19 cellular contexts compared by ENCODE assay signal in the genomic region with DNA sequence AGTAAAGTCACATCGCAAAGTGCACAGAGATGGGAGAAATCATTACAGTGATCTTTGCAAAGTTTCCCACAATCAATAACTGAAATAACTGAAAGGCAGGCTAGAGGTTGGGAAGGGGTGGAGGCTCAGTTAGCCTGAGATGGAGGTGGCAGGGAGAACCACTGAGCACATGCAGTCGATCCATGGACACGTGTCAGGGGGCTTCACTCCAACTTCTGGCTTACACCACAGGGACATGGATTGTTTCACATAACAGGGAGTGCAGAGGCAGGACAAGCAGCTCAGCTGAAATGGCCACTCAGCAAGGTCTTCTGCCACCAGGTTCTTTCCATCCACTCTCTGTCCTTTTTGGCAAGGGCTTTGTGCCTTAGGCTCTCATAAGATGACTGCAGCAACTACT. TPM values are rescaled to one million over a fixed set of nuclear protein-coding genes. Genes with fewer than 3 reads are reported as not detected.
A peak's percentile ranks its signal among the peaks of the same experiment; 100 is the strongest.
DNase-seq lines count a peak whose midpoint lies in the region; ATAC-seq, FAIRE-seq and TF ChIP-seq lines count a peak whose summit lies in the region.
"Had no signal": no experiment of that assay in that cellular context is flagged by ENCODE, and none has a peak within 500 bp of the region (broad histone marks: within the 10 kb centered on the region; RNA-seq: fewer than 3 reads in every experiment).

No MANE protein-coding gene starts in this region.

- H3K4me1 ChIP-seq in GM23248 (ENCODE audit: insufficient read depth) (peaks cover 42% of the 10 kb centered on the region), astrocyte (ENCODE audit: insufficient read depth, low read length) (peaks cover 43% of the 10 kb centered on the region), HepG2 (ENCODE audit: insufficient read depth, low read length) (peaks cover 42% of the 10 kb centered on the region), skeletal muscle satellite cell (ENCODE audit: control insufficient read depth, insufficient read depth, low read length) (peaks cover 57% of the 10 kb centered on the region)
- H3K4me1 ChIP-seq: pancreas, spleen had no signal

- peaks cover 16% of the 10 kb centered on the region for H3K9me3 Mint-ChIP-seq in astrocyte (ENCODE audit: unreplicated experiment)
- H3K9me3 Mint-ChIP-seq: activated CD4-positive, alpha-beta T cell treated with anti-CD3 and anti-CD28 coated beads, Interleukin-2, amount 10 ng/mL, durations not matched to agents 7 days and 5 days; activated naive CD4-positive, alpha-beta T cell treated with anti-CD3 and anti-CD28 coated beads, Interleukin-2, amount 10 ng/mL, durations not matched to agents 7 days and 5 days had no signal

- H3K9ac ChIP-seq in GM23248 (peak overlapping the region; percentile 87), astrocyte (ENCODE audit: low read length) (peak overlapping the region; percentile 89), HepG2 (ENCODE audit: insufficient read depth, low read depth, low read length) (no peak overlapping the region), skeletal muscle satellite cell (ENCODE audit: low read depth, low read length) (peak overlapping the region; percentile 84)

- H2AFZ ChIP-seq in GM23248 (no peak overlapping the region), astrocyte (ENCODE audit: low read depth, low read length) (no peak overlapping the region), HepG2 (ENCODE audit: low read length) (no peak overlapping the region)

- TF ChIP-seq RAD21 in HepG2 (CRISPR knock-in tag; IDR thresholded peaks at IDR 0.05): no peak

- BruUV-seq in HepG2 (replicated peaks; lab: Mats Ljungman, UMichigan): no TSS peak

- CTCF ChIA-PET in HepG2 (lab: Yijun Ruan, JAX; ENCODE audit: low intra/inter-chr PET ratio, low total read pairs): no interaction called here

- H3K36me3 ChIP-seq in GM23248 (ENCODE audit: low read depth) (no peaks in the 10 kb centered on the region), astrocyte (ENCODE audit: insufficient read depth, low read length) (no peaks in the 10 kb centered on the region), HepG2 (replicated peaks in 1 of 2; ENCODE audit: control insufficient read depth in 1 of 2, insufficient read depth in 2 of 2, low read length in 2 of 2) (no peaks in the 10 kb centered on the region), skeletal muscle satellite cell (ENCODE audit: insufficient read depth, low read length) (no peaks in the 10 kb centered on the region)
- H3K36me3 ChIP-seq: pancreas, spleen had no signal

- H3K4me2 ChIP-seq in GM23248 (ENCODE audit: unreplicated experiment) (peak overlapping the region; percentile 48), astrocyte (ENCODE audit: low read length) (peak overlapping the region; percentile 63), HepG2 (ENCODE audit: low read depth, low read length) (no peak overlapping the region), skeletal muscle satellite cell (ENCODE audit: low read length) (peak overlapping the region; percentile 43)

- no peak overlapping the region for H3K4me3 ChIP-seq in GM23248
- peak overlapping the region; percentile 20 for H3K4me3 ChIP-seq in astrocyte (ENCODE audit: insufficient read depth, low read depth, low read length)
- H3K4me3 ChIP-seq in HepG2 (replicated peaks in 1 of 3; ENCODE audit: insufficient read depth in 1 of 3, low read depth in 2 of 3, low read length in 3 of 3): no peak overlapping the region
- peak overlapping the region; percentile 37 for H3K4me3 ChIP-seq in skeletal muscle satellite cell (ENCODE audit: low read length)
- H3K4me3 ChIP-seq: mucosa of descending colon, pancreas, spleen had no signal

- H3K27ac Mint-ChIP-seq in astrocyte (ENCODE audit: unreplicated experiment): peak overlapping the region; percentile 97
- H3K27ac Mint-ChIP-seq: activated CD4-positive, alpha-beta T cell treated with anti-CD3 and anti-CD28 coated beads, Interleukin-2, amount 10 ng/mL, durations not matched to agents 7 days and 5 days; activated naive CD4-positive, alpha-beta T cell treated with anti-CD3 and anti-CD28 coated beads, Interleukin-2, amount 10 ng/mL, durations not matched to agents 7 days and 5 days had no signal

- TF ChIP-seq EP300 in HepG2 (IDR thresholded peaks at IDR 0.05; ENCODE audit: low read depth in 2 of 2, low read length in 2 of 2) (no peak), HepG2 (CRISPR knock-in tag; IDR thresholded peaks at IDR 0.05; ENCODE audit: borderline replicate concordance) (no peak)

- H3K9me3 ChIP-seq in GM23248 (ENCODE audit: low read depth): no peaks in the 10 kb centered on the region
- H3K9me3 ChIP-seq in astrocyte (ENCODE audit: insufficient read depth, low read depth, low read length): peaks cover 4% of the 10 kb centered on the region
- no peaks in the 10 kb centered on the region for H3K9me3 ChIP-seq in HepG2 (ENCODE audit: low read length)
- no peaks in the 10 kb centered on the region for H3K9me3 ChIP-seq in skeletal muscle satellite cell (replicated peaks; ENCODE audit: low read length)
- H3K9me3 ChIP-seq: mucosa of descending colon, pancreas, spleen had no signal

- intact Hi-C loops in HepG2 (cut with micrococcal nuclease; ENCODE audit: unreplicated experiment): no loop called here

- TF ChIP-seq POLR2A in HepG2 (IDR thresholded peaks at IDR 0.05; ENCODE audit: insufficient read depth in 1 of 2, low read depth in 2 of 2, low read length in 2 of 2): no peak

- H3K9me2 ChIP-seq in GM23248 (ENCODE audit: insufficient read depth): no peaks in the 10 kb centered on the region

- peaks cover 46% of the 10 kb centered on the region for H3K4me1 Mint-ChIP-seq in astrocyte (ENCODE audit: low read depth, unreplicated experiment)

- no peak for ATAC-seq in HepG2
- ATAC-seq in GM21447 (IDR thresholded peaks at IDR 0.05; ENCODE audit: unreplicated experiment): no peak
- ATAC-seq in HG02610 (IDR thresholded peaks at IDR 0.05; ENCODE audit: unreplicated experiment): no peak

- TF ChIP-seq CTCF in astrocyte (IDR thresholded peaks at IDR 0.05; ENCODE audit: insufficient read depth, low read depth, low read length): no peak
- TF ChIP-seq CTCF in HepG2 (CRISPR knock-in tag; IDR thresholded peaks at IDR 0.05): no peak
- TF ChIP-seq CTCF in GM13976 (IDR thresholded peaks at IDR 0.05; ENCODE audit: borderline replicate concordance, control extremely low read depth, extremely low read depth, insufficient read depth, missing control alignments): no peak

- H3K27me3 ChIP-seq in GM23248 (replicated peaks; ENCODE audit: insufficient read depth): no peaks in the 10 kb centered on the region
- no peaks in the 10 kb centered on the region for H3K27me3 ChIP-seq in astrocyte (ENCODE audit: insufficient read depth, low read length)
- peaks cover 0 to 1% of the 10 kb centered on the region in 2 experiments; a peak in 1 of 5 replicates for H3K27me3 ChIP-seq in HepG2 (ENCODE audit: control insufficient read depth in 1 of 2, insufficient read depth in 2 of 2, low read length in 2 of 2)
- H3K27me3 ChIP-seq in skeletal muscle satellite cell (ENCODE audit: control insufficient read depth, insufficient read depth, low read length): no peaks in the 10 kb centered on the region
- H3K27me3 ChIP-seq: pancreas, spleen had no signal

- H3K79me2 ChIP-seq in GM23248 (ENCODE audit: insufficient read depth): no peaks in the 10 kb centered on the region
- no peaks in the 10 kb centered on the region for H3K79me2 ChIP-seq in astrocyte (ENCODE audit: insufficient read depth, low read length)
- H3K79me2 ChIP-seq in HepG2 (ENCODE audit: insufficient read depth, low read length): no peaks in the 10 kb centered on the region

- in situ Hi-C loops in GM23248 (cut with MboI) (no loop called here), HepG2 (cut with HindIII; ENCODE audit: extremely low pct_ligation_motif_present, low pct_unique_long_range_greater_than_20kb) (no loop called here), GM13976 (cut with MboI; ENCODE audit: low sequenced_read_pairs, unreplicated experiment) (no loop called here)

- peaks cover 4% of the 10 kb centered on the region for H3K36me3 Mint-ChIP-seq in astrocyte (ENCODE audit: low read depth, unreplicated experiment)
- H3K36me3 Mint-ChIP-seq: activated naive CD4-positive, alpha-beta T cell treated with anti-CD3 and anti-CD28 coated beads, Interleukin-2, amount 10 ng/mL, durations not matched to agents 7 days and 5 days had no signal

- H3F3A ChIP-seq in GM23248 (ENCODE audit: insufficient read depth): peaks cover 53% of the 10 kb centered on the region

- WGBS in GM23248 (ENCODE audit: low coverage in 1 of 2, low lambda C conversion rate in 2 of 2, missing lambda C conversion rate in 2 of 2), 2 experiments: 65 to 67% methylated on average over 3 of the region's 3 CpGs
- 74% methylated on average over 3 of the region's 3 CpGs for WGBS in HepG2 (ENCODE audit: low lambda C conversion rate)

- H3K4me3 Mint-ChIP-seq in astrocyte (ENCODE audit: unreplicated experiment): no peak overlapping the region
- H3K4me3 Mint-ChIP-seq: activated CD4-positive, alpha-beta T cell treated with anti-CD3 and anti-CD28 coated beads, Interleukin-2, amount 10 ng/mL, durations not matched to agents 7 days and 5 days; activated naive CD4-positive, alpha-beta T cell treated with anti-CD3 and anti-CD28 coated beads, Interleukin-2, amount 10 ng/mL, durations not matched to agents 7 days and 5 days had no signal

- no peaks in the 10 kb centered on the region for H3K27me3 Mint-ChIP-seq in astrocyte (ENCODE audit: low read depth, unreplicated experiment)

- FAIRE-seq in astrocyte (lab: Jason Lieb, UNC) (no peak), HepG2 (lab: Jason Lieb, UNC) (no peak)
- FAIRE-seq: kidney, pancreas, TTC549 had no signal

- H3K27ac ChIP-seq in GM23248 (peak overlapping the region; percentile 100), astrocyte (ENCODE audit: low read depth, low read length) (peak overlapping the region; percentile 100), HepG2 (ENCODE audit: extremely low read length, insufficient read depth, low read length) (no peak overlapping the region), substantia nigra (ENCODE audit: low read depth, low read length, poor library complexity, severe bottlenecking) (no peak overlapping the region)
- H3K27ac ChIP-seq: pancreas, spleen had no signal

- no peak for DNase-seq in GM23248
- DNase-seq in astrocyte (ENCODE audit: low read depth): no peak
- DNase-seq in HepG2 (ENCODE audit: low spot score): no peak
- no peak for DNase-seq in GM13976 (ENCODE audit: low spot score)
- no peak for DNase-seq in substantia nigra (lab: John Stamatoyannopoulos, UW)
- DNase-seq: ACHN; activated CD4-positive, alpha-beta T cell treated with anti-CD3 and anti-CD28 coated beads, Interleukin-2, amount 10 ng/mL, durations not matched to agents 7 days and 5 days; activated naive CD4-positive, alpha-beta T cell treated with anti-CD3 and anti-CD28 coated beads, Interleukin-2, amount 10 ng/mL, durations not matched to agents 7 days and 5 days; effector CD8-positive, alpha-beta T cell; GOT3; kidney; mucosa of descending colon; NCI-H1105 treated with DMSO at 0.1 percent for 48 hours; spleen had no signal

- POLR2A ChIA-PET in HepG2 (lab: Yijun Ruan, JAX): no interaction called here

- H4K20me1 ChIP-seq in GM23248 (ENCODE audit: insufficient read depth) (no peaks in the 10 kb centered on the region), astrocyte (ENCODE audit: insufficient read depth, low read length) (no peaks in the 10 kb centered on the region), HepG2 (ENCODE audit: insufficient read depth, low read length) (no peaks in the 10 kb centered on the region)

RNA-seq across cellular contexts. Expression of gene MICAL2, which starts 35.1 kb away (rescaled TPM):
- 158 and 182 TPM in 2 replicates for total RNA-seq in GM23248 (2014; rRNA removed; shearing (Covaris generic))
- polyA plus RNA-seq in GM23248 (2016; fragmentation: Nextera tagmentation; extraction: Ambion mirVana): 81.6 and 83.3 TPM in 2 replicates
- 357 and 471 TPM in 2 replicates for total RNA-seq in astrocyte
- 1.1 and 1.4 TPM in 2 replicates for total RNA-seq in HepG2 (2016; rRNA removed; fragmentation: Illumina TruSeq; extraction: Trizol)
- total RNA-seq in HepG2 (2016; cell fraction: cytosol; rRNA removed; fragmentation: Illumina TruSeq; extraction: Trizol; ENCODE audit: low read depth): 0.18 and 0.51 TPM in 2 replicates
- total RNA-seq in HepG2 (2016; cell fraction: insoluble cytoplasmic fraction; rRNA removed; fragmentation: Illumina TruSeq; extraction: Trizol): 1.1 and 1.7 TPM in 2 replicates
- 1.1 and 1.3 TPM in 2 replicates for total RNA-seq in HepG2 (2016; cell fraction: membrane; rRNA removed; fragmentation: Illumina TruSeq; extraction: Trizol)
- 1.6 and 3.7 TPM in 2 replicates for total RNA-seq in HepG2 (2016; cell fraction: nucleus; rRNA removed; fragmentation: Illumina TruSeq; extraction: Trizol)
- 0.59 and 0.78 TPM in 2 replicates for polyA plus RNA-seq in HepG2 (2011; rRNA removed)
- polyA plus RNA-seq in HepG2 (2011; cell fraction: cytosol; rRNA removed): 0.46 and 0.50 TPM in 2 replicates
- polyA plus RNA-seq in HepG2 (2011; cell fraction: nucleus; rRNA removed): 0.61 and 0.97 TPM in 2 replicates
- 0.48 and 1.6 TPM in 2 replicates for polyA plus RNA-seq in HepG2 (2012)
- polyA plus RNA-seq in HepG2 (2016; cell fraction: cytosol; fragmentation: Illumina TruSeq; extraction: Trizol; ENCODE audit: low read depth): 0.29 and 0.53 TPM in 2 replicates
- 0.73 and 1.3 TPM in 2 replicates for polyA plus RNA-seq in HepG2 (2016; cell fraction: insoluble cytoplasmic fraction; fragmentation: Illumina TruSeq; extraction: Trizol; ENCODE audit: low read depth)
- 0.34 and 0.39 TPM in 2 replicates for polyA plus RNA-seq in HepG2 (2016; cell fraction: membrane; fragmentation: Illumina TruSeq; extraction: Trizol; ENCODE audit: low read depth)
- polyA plus RNA-seq in HepG2 (2016; cell fraction: nucleus; fragmentation: Illumina TruSeq; extraction: Trizol; ENCODE audit: insufficient read depth, low read depth): 1.2 and 2.1 TPM in 2 replicates
- 1.6 and 8.6 TPM in 2 replicates for polyA minus RNA-seq in HepG2 (2011; rRNA and poly(A)+ RNA removed; ENCODE audit: low replicate concordance)
- 0.70 and 2.7 TPM in 2 replicates for polyA minus RNA-seq in HepG2 (2011; cell fraction: cytosol; rRNA and poly(A)+ RNA removed)
- 2.4 and 3.5 TPM in 2 replicates for polyA minus RNA-seq in HepG2 (2011; cell fraction: nucleus; rRNA and poly(A)+ RNA removed)
- 25.6 and 43.9 TPM in 2 replicates for total RNA-seq in skeletal muscle satellite cell (2012; rRNA removed)

Comparison
In these comparisons a context has a peak if more than half of its experiments do, and no peak if none do; other contexts are left out.
1. H3K27ac ChIP-seq: peak in GM23248 (single experiment) and astrocyte (single experiment); none in HepG2 (single experiment) and substantia nigra (single experiment).
2. H3K4me3 ChIP-seq: peak in astrocyte (single experiment) and skeletal muscle satellite cell (single experiment); none in GM23248 (single experiment) and HepG2 (0 of 3).
3. RNA of gene MICAL2, which starts 35.1 kb away (total RNA-seq): 357 to 471 TPM in astrocyte and 158 to 182 TPM in GM23248; 0.18 to 3.7 TPM in HepG2; every median in the first group is over 10 times any median in the second.